In the genomic region with DNA sequence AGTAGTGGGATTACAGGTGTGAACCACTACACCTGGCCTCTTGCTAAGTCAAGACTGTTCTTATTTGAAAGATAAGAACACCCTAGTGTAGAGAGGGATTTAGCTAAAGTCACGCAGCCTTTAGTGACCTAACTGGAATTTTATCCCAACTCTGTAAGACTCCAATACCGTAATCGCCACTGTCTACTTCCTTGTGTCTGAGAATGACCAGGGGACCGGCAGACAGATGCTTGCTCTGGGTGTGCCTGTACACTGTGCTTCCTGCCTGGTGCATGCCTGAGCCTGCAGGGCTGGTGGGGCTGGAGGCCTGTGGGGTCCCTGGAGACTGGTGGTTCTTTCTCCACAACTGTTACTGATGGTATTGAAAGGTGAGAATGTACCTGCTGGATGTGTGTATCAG, we compare ENCODE assay signal across 1 cellular context.
TF ChIP-seq lines count a peak whose summit lies in the region.

No MANE protein-coding gene starts in this region.

TF ChIP-seq in GM12878, 131 proteins besides CTCF, POLR2A, EP300 and RAD21:
- TF ChIP-seq NFIC (IDR thresholded peaks at IDR 0.05; ENCODE audit: low read depth, low read length) (no peak), MTA3 (IDR thresholded peaks at IDR 0.05; ENCODE audit: borderline replicate concordance, low read length) (no peak), MEF2B (IDR thresholded peaks at IDR 0.05; ENCODE audit: partially characterized antibody, poor library complexity, severe bottlenecking) (peak; percentile 22)
- TF ChIP-seq, protein P1, sequence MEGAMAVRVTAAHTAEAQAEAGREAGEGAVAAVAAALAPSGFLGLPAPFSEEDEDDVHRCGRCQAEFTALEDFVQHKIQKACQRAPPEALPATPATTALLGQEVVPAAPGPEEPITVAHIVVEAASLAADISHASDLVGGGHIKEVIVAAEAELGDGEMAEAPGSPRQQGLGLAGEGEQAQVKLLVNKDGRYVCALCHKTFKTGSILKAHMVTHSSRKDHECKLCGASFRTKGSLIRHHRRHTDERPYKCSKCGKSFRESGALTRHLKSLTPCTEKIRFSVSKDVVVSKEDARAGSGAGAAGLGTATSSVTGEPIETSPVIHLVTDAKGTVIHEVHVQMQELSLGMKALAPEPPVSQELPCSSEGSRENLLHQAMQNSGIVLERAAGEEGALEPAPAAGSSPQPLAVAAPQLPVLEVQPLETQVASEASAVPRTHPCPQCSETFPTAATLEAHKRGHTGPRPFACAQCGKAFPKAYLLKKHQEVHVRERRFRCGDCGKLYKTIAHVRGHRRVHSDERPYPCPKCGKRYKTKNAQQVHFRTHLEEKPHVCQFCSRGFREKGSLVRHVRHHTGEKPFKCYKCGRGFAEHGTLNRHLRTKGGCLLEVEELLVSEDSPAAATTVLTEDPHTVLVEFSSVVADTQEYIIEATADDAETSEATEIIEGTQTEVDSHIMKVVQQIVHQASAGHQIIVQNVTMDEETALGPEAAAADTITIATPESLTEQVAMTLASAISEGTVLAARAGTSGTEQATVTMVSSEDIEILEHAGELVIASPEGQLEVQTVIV (IDR thresholded peaks at IDR 0.05; ENCODE audit: borderline replicate concordance, partially characterized antibody), result no peak
- TF ChIP-seq, protein P2, sequence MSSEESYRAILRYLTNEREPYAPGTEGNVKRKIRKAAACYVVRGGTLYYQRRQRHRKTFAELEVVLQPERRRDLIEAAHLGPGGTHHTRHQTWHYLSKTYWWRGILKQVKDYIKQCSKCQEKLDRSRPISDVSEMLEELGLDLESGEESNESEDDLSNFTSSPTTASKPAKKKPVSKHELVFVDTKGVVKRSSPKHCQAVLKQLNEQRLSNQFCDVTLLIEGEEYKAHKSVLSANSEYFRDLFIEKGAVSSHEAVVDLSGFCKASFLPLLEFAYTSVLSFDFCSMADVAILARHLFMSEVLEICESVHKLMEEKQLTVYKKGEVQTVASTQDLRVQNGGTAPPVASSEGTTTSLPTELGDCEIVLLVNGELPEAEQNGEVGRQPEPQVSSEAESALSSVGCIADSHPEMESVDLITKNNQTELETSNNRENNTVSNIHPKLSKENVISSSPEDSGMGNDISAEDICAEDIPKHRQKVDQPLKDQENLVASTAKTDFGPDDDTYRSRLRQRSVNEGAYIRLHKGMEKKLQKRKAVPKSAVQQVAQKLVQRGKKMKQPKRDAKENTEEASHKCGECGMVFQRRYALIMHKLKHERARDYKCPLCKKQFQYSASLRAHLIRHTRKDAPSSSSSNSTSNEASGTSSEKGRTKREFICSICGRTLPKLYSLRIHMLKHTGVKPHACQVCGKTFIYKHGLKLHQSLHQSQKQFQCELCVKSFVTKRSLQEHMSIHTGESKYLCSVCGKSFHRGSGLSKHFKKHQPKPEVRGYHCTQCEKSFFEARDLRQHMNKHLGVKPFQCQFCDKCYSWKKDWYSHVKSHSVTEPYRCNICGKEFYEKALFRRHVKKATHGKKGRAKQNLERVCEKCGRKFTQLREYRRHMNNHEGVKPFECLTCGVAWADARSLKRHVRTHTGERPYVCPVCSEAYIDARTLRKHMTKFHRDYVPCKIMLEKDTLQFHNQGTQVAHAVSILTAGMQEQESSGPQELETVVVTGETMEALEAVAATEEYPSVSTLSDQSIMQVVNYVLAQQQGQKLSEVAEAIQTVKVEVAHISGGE (CRISPR knock-in tag; IDR thresholded peaks at IDR 0.05), result no peak
TF ChIP-seq in GM12878: peak in this region for 1.
